Comparison of ENCODE assay signal across 10 cellular contexts in the genomic region with DNA sequence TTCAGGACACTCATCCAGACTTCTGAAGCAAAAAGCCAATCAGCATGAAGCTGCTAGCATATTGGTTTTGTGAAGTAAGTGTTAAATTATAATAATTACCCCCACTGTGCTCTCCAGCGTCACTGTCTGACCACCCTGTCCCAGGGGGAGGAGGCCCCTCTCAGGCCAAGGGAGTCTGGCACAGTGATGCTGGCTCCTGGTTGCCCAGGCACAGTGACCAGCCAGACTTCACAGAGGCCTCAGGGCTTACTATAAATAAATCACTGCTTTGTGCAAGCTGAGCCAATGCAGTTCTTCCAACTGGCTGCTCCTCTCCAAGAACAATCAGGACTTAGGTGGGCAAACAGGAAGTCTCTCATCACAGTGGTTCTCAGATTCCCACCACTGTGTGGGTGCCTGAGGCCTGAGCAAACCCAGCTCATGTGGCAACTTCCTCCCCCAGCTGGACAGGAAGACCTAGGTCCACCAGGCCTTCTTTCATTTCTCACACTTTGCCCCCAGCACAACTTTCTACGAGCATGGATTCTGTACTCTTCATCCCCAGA. TPM values are rescaled to one million over a fixed set of nuclear protein-coding genes. Genes with fewer than 3 reads are reported as not detected.
DNase-seq lines count a peak whose midpoint lies in the region; ATAC-seq and TF ChIP-seq lines count a peak whose summit lies in the region.
"Had no signal": no experiment of that assay in that cellular context is flagged by ENCODE, and none has a peak within 500 bp of the region (broad histone marks: within the 10 kb centered on the region; RNA-seq: fewer than 3 reads in every experiment).

No MANE protein-coding gene starts in this region.

- H3K4me3 Mint-ChIP-seq in activated T-helper 17 cell treated with anti-CD3 and anti-CD28 coated beads, Interleukin-2, amount 50 U/mL, for 72 hours, result peak overlapping the region; percentile 63

- no peaks in the 10 kb centered on the region for H3K27me3 Mint-ChIP-seq in activated T-helper 17 cell treated with anti-CD3 and anti-CD28 coated beads, Interleukin-2, amount 50 U/mL, for 72 hours

- H3K4me1 Mint-ChIP-seq in activated T-helper 17 cell treated with anti-CD3 and anti-CD28 coated beads, Interleukin-2, amount 50 U/mL, for 72 hours, result peaks cover 5% of the 10 kb centered on the region

- H3K4me3 ChIP-seq in AG04450 (ENCODE audit: low read depth, low read length), result no peak overlapping the region
- no peak overlapping the region for H3K4me3 ChIP-seq in H7 (ENCODE audit: insufficient read depth, low read depth, low read length)

- no peaks in the 10 kb centered on the region for H3K36me3 ChIP-seq in H7 (replicated peaks; ENCODE audit: control insufficient read depth, insufficient read depth, low read length)

- H3K36me3 Mint-ChIP-seq in activated T-helper 17 cell treated with anti-CD3 and anti-CD28 coated beads, Interleukin-2, amount 50 U/mL, for 72 hours (ENCODE audit: low read depth), result no peaks in the 10 kb centered on the region

- no peaks in the 10 kb centered on the region; the same call in 1 of the 2 replicates for H3K9me3 ChIP-seq in AG04450 (ENCODE audit: control insufficient read depth, insufficient read depth, low read length)

- DNase-seq in AG04450 (ENCODE audit: low read depth, low spot score) (peak; percentile 15), G401 (ENCODE audit: low spot score) (peak; percentile 70), kidney tubule cell (ENCODE audit: low spot score) (peak; percentile 37), omental fat pad (ENCODE audit: low spot score) (no peak), H7 (no peak)
- DNase-seq: activated naive CD4-positive, alpha-beta T cell treated with anti-CD3 and anti-CD28 coated beads, Interleukin-2, amount 50 U/mL, for 16 hours had no signal

- TF ChIP-seq CTCF in AG04450 (IDR thresholded peaks at IDR 0.05; ENCODE audit: low read depth, low read length) (no peak), omental fat pad (IDR thresholded peaks at IDR 0.05) (no peak)

- in situ Hi-C loops in G401 (cut with HindIII; ENCODE audit: low sequenced_read_pairs), result no loop called here

- POLR2A ChIA-PET in AG04450 (lab: Yijun Ruan, JAX), result interaction anchor here (0.6 to 1.1 kb wide), 4 partner anchors 47 to 180 kb away, joined by 3 to 8 read pairs (median 4); no protein-coding TSS in a partner anchor

- H3K9me3 Mint-ChIP-seq in activated T-helper 17 cell treated with anti-CD3 and anti-CD28 coated beads, Interleukin-2, amount 50 U/mL, for 72 hours, result no peaks in the 10 kb centered on the region

- peak overlapping the region; percentile 65 for H3K27ac ChIP-seq in AG04450 (ENCODE audit: low read depth, low read length)

- H3K27me3 ChIP-seq in AG04450 (ENCODE audit: control insufficient read depth, insufficient read depth, low read length), result no peaks in the 10 kb centered on the region
- H3K27me3 ChIP-seq in H7 (ENCODE audit: control insufficient read depth, insufficient read depth, low read length), result peaks cover 1% of the 10 kb centered on the region; the same call in 1 of the 2 replicates

- CTCF ChIA-PET in AG04450 (lab: Charles Lee), result no interaction called here

- no peak for ATAC-seq in activated T-helper 17 cell treated with anti-CD3 and anti-CD28 coated beads, Interleukin-2, amount 50 U/mL, for 72 hours (replicated peaks)
- ATAC-seq in omental fat pad (ENCODE audit: low FRiP score) (no peak), GM18868 (IDR thresholded peaks at IDR 0.05; ENCODE audit: unreplicated experiment) (no peak), HG02970 (IDR thresholded peaks at IDR 0.05; ENCODE audit: low FRiP score, unreplicated experiment) (no peak)

- H3K27ac Mint-ChIP-seq in activated T-helper 17 cell treated with anti-CD3 and anti-CD28 coated beads, Interleukin-2, amount 50 U/mL, for 72 hours, result no peak overlapping the region

RNA-seq across cellular contexts. Expression of a gene that starts 1.7 kb away (rescaled TPM):
- polyA plus RNA-seq in AG04450 (2011; rRNA removed), result 9.2 and 12.5 TPM in 2 replicates
- polyA minus RNA-seq in AG04450 (2011; rRNA and poly(A)+ RNA removed), result 5.8 and 7.2 TPM in 2 replicates
- 21.4 and 21.5 TPM in 2 replicates for total RNA-seq in G401 (2014; rRNA removed; shearing (Covaris generic))
- total RNA-seq in activated T-helper 17 cell treated with anti-CD3 and anti-CD28 coated beads, Interleukin-2, amount 50 U/mL, for 72 hours, result under 1 TPM in 1 of 2 donors, not detected in 1; 0.53 TPM
- 1 to 10 TPM in 3 of 4 donors, not detected in 1; 1.4 to 5.0 (median 3.5) TPM for total RNA-seq in omental fat pad
- 59.7 and 71.4 TPM in 2 replicates for total RNA-seq in H7 (2014; rRNA removed; shearing (Covaris generic))

RNA-seq across cellular contexts. Expression of a gene that starts 56.2 kb away (rescaled TPM):
- polyA plus RNA-seq in AG04450 (2011; rRNA removed), result not detected in 2 replicates
- not detected in 2 replicates for polyA minus RNA-seq in AG04450 (2011; rRNA and poly(A)+ RNA removed)
- not detected in 2 replicates for total RNA-seq in G401 (2014; rRNA removed; shearing (Covaris generic))
- total RNA-seq in activated T-helper 17 cell treated with anti-CD3 and anti-CD28 coated beads, Interleukin-2, amount 50 U/mL, for 72 hours, result under 1 TPM in 1 of 2 donors, not detected in 1; 0.13 TPM
- not detected for total RNA-seq in omental fat pad
- total RNA-seq in H7 (2014; rRNA removed; shearing (Covaris generic)), result not detected in 2 replicates
- polyA plus RNA-seq: keratinocyte had no signal

Comparison
In these comparisons a context has a peak if more than half of its experiments do, and no peak if none do; other contexts are left out.
1. DNase-seq: peak in AG04450 (single experiment), G401 (single experiment) and kidney tubule cell (single experiment); none in omental fat pad (single experiment) and H7 (single experiment).